In the genomic region with DNA sequence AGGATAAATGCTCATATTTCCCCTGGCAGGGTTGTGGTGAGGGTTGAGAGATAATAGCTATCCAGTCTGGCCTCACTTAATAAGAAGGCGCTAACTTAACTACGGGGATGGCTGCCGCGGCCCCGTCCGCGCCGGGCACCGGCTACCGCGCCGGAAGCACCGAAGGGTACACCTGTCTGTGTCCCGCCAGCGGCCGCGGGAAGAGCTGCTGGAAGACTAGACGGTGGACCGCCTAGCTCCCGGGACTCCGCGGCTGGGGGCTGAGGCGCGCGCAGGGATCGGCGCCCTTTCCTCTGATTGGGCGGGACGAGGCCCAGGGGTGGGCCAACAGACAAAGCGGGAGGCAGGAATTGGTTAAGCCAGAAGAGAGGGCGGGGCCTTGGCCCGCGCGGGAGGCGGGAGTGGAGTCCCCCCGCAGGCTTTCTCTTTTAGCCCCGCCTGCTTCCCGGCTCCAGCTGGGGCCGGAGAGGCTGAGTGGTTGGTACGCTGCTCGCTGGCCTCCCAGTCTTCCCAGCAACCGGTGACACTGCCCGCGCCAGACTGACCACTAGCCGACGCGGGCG, we compare ENCODE assay signal across 8 cellular contexts. TPM values are rescaled to one million over a fixed set of nuclear protein-coding genes. Genes with fewer than 3 reads are reported as not detected.
DNase-seq lines count a peak whose midpoint lies in the region; ATAC-seq and TF ChIP-seq lines count a peak whose summit lies in the region.

A gene (plus strand): TSS at position 431 of the 563 bp plus-strand sequence. CDS start 9,051 bp downstream, outside the sequence.

- WGBS in ovary, 3 donors: 0% methylated on average over 28 to 48 of the region's 48 CpGs
- under 1% methylated on average over 48 of the region's 48 CpGs for WGBS in thymus

- peak within 1 kb of the TSS; percentile 97 for H3K9ac ChIP-seq in SU-DHL-6 (ENCODE audit: low read length)

- H3K9me2 ChIP-seq in SU-DHL-6 (replicated peaks; ENCODE audit: insufficient read depth, low read length): no peaks in the 10 kb centered on the region

- peak within 1 kb of the TSS; percentile 42 for H2AFZ ChIP-seq in SU-DHL-6 (ENCODE audit: low read depth, low read length, severe bottlenecking)

- peaks cover 2% of the 10 kb centered on the region for H3K36me3 Mint-ChIP-seq in activated naive CD8-positive, alpha-beta T cell treated with anti-CD3 and anti-CD28 coated beads for 36 hours
- H3K36me3 Mint-ChIP-seq in glutamatergic neuron (ENCODE audit: unreplicated experiment): no peaks in the 10 kb centered on the region

- DNase-seq in NCI-H1417 (lab: John Stamatoyannopoulos, UW) (peak; percentile 94 to 99 (median 97)), glutamatergic neuron (peak; percentile 98), ovary (peak; percentile 97 to 99 (median 98))
- DNase-seq in activated naive CD8-positive, alpha-beta T cell treated with anti-CD3 and anti-CD28 coated beads for 36 hours: peak; percentile 95

- intact Hi-C loops in ovary (cut with DNase I): loop anchor here in 1 of 4 donors (2.0 kb wide), 1 partner anchor 21 kb away; a partner anchor contains a TSS

- H3K4me1 ChIP-seq in ovary (ENCODE audit: insufficient read depth): no peaks in the 10 kb centered on the region
- peaks cover 7% of the 10 kb centered on the region for H3K4me1 ChIP-seq in thymus (ENCODE audit: control insufficient read depth, insufficient read depth, low read length)

- H3K4me3 ChIP-seq in GM12875 (ENCODE audit: low read depth, low read length): peak within 1 kb of the TSS; percentile 100
- H3K4me3 ChIP-seq in SU-DHL-6 (ENCODE audit: insufficient read depth, low read length, poor library complexity, severe bottlenecking): peak within 1 kb of the TSS; percentile 65
- peak within 1 kb of the TSS; percentile 99 for H3K4me3 ChIP-seq in ovary
- peak within 1 kb of the TSS; percentile 95 for H3K4me3 ChIP-seq in thymus (ENCODE audit: low read length)

- no peak for TF ChIP-seq EP300 in ovary (IDR thresholded peaks at IDR 0.05)

- no peaks in the 10 kb centered on the region for H3F3A ChIP-seq in SU-DHL-6 (ENCODE audit: insufficient read depth)

- H4K20me1 ChIP-seq in SU-DHL-6 (ENCODE audit: low read depth, low read length): no peaks in the 10 kb centered on the region

- H3K9me3 ChIP-seq in SU-DHL-6 (ENCODE audit: insufficient read depth, low read length): no peaks in the 10 kb centered on the region
- H3K9me3 ChIP-seq in ovary: no peaks in the 10 kb centered on the region
- no peaks in the 10 kb centered on the region for H3K9me3 ChIP-seq in thymus (ENCODE audit: control insufficient read depth)

- peak; percentile 84 for ATAC-seq in HG02763 (IDR thresholded peaks at IDR 0.05; ENCODE audit: unreplicated experiment)

- no peaks in the 10 kb centered on the region for H3K27me3 ChIP-seq in SU-DHL-6 (ENCODE audit: low read length)
- no peaks in the 10 kb centered on the region for H3K27me3 ChIP-seq in ovary
- H3K27me3 ChIP-seq in thymus (ENCODE audit: control insufficient read depth, insufficient read depth): no peaks in the 10 kb centered on the region

- TF ChIP-seq POLR2A in ovary (IDR thresholded peaks at IDR 0.05): peak; percentile 90

- peak within 1 kb of the TSS; percentile 77 for H3K4me2 ChIP-seq in SU-DHL-6 (ENCODE audit: low read depth, low read length, poor library complexity, severe bottlenecking)

- H3K27ac ChIP-seq in SU-DHL-6 (ENCODE audit: low read depth, low read length): peak within 1 kb of the TSS; percentile 87
- peak within 1 kb of the TSS; percentile 95 to 96 for H3K27ac ChIP-seq in ovary
- peak within 1 kb of the TSS; percentile 99 for H3K27ac ChIP-seq in thymus (ENCODE audit: low read depth)

- peaks cover 4% of the 10 kb centered on the region for H3K27me3 Mint-ChIP-seq in activated naive CD8-positive, alpha-beta T cell treated with anti-CD3 and anti-CD28 coated beads for 36 hours
- H3K27me3 Mint-ChIP-seq in glutamatergic neuron (ENCODE audit: unreplicated experiment): no peaks in the 10 kb centered on the region

- H3K27ac Mint-ChIP-seq in activated naive CD8-positive, alpha-beta T cell treated with anti-CD3 and anti-CD28 coated beads for 36 hours: no peak within 1 kb of the TSS
- H3K27ac Mint-ChIP-seq in glutamatergic neuron (ENCODE audit: unreplicated experiment): peak within 1 kb of the TSS; percentile 88

- no peak within 1 kb of the TSS for H3K4me3 Mint-ChIP-seq in activated naive CD8-positive, alpha-beta T cell treated with anti-CD3 and anti-CD28 coated beads for 36 hours
- peak within 1 kb of the TSS; percentile 91 for H3K4me3 Mint-ChIP-seq in glutamatergic neuron (ENCODE audit: unreplicated experiment)

- peaks cover 35% of the 10 kb centered on the region for H3K79me2 ChIP-seq in SU-DHL-6 (ENCODE audit: insufficient read depth, low read length)

- no peak for TF ChIP-seq CTCF in GM12875 (IDR thresholded peaks at IDR 0.05; ENCODE audit: borderline replicate concordance, insufficient read depth, low read depth, low read length)
- no peak for TF ChIP-seq CTCF in SU-DHL-6 (IDR thresholded peaks at IDR 0.05; ENCODE audit: insufficient read depth, low read length, poor library complexity, severe bottlenecking)
- no peak for TF ChIP-seq CTCF in glutamatergic neuron (IDR thresholded peaks at IDR 0.05; ENCODE audit: partially characterized antibody, unreplicated experiment)
- peak in 1 of 3 donors; percentile 8 for TF ChIP-seq CTCF in ovary (IDR thresholded peaks at IDR 0.05)

- H3K36me3 ChIP-seq in SU-DHL-6 (ENCODE audit: low read length) (no peaks in the 10 kb centered on the region), ovary (no peaks in the 10 kb centered on the region), thymus (ENCODE audit: control insufficient read depth, insufficient read depth) (peaks cover 5% of the 10 kb centered on the region)

- H3K4me1 Mint-ChIP-seq in activated naive CD8-positive, alpha-beta T cell treated with anti-CD3 and anti-CD28 coated beads for 36 hours: peaks cover 21% of the 10 kb centered on the region
- peaks cover 3% of the 10 kb centered on the region for H3K4me1 Mint-ChIP-seq in glutamatergic neuron (ENCODE audit: low read depth, unreplicated experiment)

- no peaks in the 10 kb centered on the region for H3K9me3 Mint-ChIP-seq in activated naive CD8-positive, alpha-beta T cell treated with anti-CD3 and anti-CD28 coated beads for 36 hours
- peaks cover 2% of the 10 kb centered on the region for H3K9me3 Mint-ChIP-seq in glutamatergic neuron (ENCODE audit: unreplicated experiment)

RNA-seq across cellular contexts. Expression of the gene that starts here (rescaled TPM):
- 10 to 100 TPM; 46.4 to 48.0 TPM for total RNA-seq in activated naive CD8-positive, alpha-beta T cell treated with anti-CD3 and anti-CD28 coated beads for 36 hours
- total RNA-seq in glutamatergic neuron (ENCODE audit: unreplicated experiment): 30.5 TPM
- total RNA-seq in ovary: 10 to 100 TPM; 15.1 to 29.5 (median 21.6) TPM
- polyA plus RNA-seq in ovary: 10 to 100 TPM in 1 of 2 donors, 1 to 10 TPM in 1; 7.3 to 10.8 TPM
- 16.8 TPM for polyA plus RNA-seq in thymus

Comparison
In these comparisons a context has a peak if more than half of its experiments do, and no peak if none do; other contexts are left out.
1. Peak in every context shown above with its lines: DNase-seq, ATAC-seq, H3K4me3 ChIP-seq and H3K27ac ChIP-seq.